ENCODE assay signal across 8 cellular contexts in genomic region chr12:21527451-21528180, GRCh38. TPM values are rescaled to one million over a fixed set of nuclear protein-coding genes. Genes with fewer than 3 reads are reported as not detected.
A peak's percentile ranks its signal among the peaks of the same experiment; 100 is the strongest.
DNase-seq lines count a peak whose midpoint lies in the region; ATAC-seq lines count a peak whose summit lies in the region.

No MANE protein-coding gene starts in this region.

- no peaks in the 10 kb centered on the region for H3K36me3 Mint-ChIP-seq in activated CD4-positive, alpha-beta memory T cell treated with anti-CD3 and anti-CD28 coated beads for 36 hours
- H3K36me3 Mint-ChIP-seq in effector memory CD8-positive, alpha-beta T cell (ENCODE audit: insufficient read depth): no peaks in the 10 kb centered on the region

- H3K9me3 Mint-ChIP-seq in activated CD4-positive, alpha-beta memory T cell treated with anti-CD3 and anti-CD28 coated beads for 36 hours: peaks cover 4% of the 10 kb centered on the region
- H3K9me3 Mint-ChIP-seq in effector memory CD8-positive, alpha-beta T cell: no peaks in the 10 kb centered on the region

- POLR2A ChIA-PET in activated CD4-positive, alpha-beta memory T cell treated with anti-CD3 and anti-CD28 coated beads for 36 hours (lab: Charles Lee): interaction anchor here (0.7 to 1.9 kb wide), 5 partner anchors 9 to 149 kb away, joined by 3 to 6 read pairs (median 3); partner anchors contain the start of gene LDHB

- peaks cover 6% of the 10 kb centered on the region for H3K4me1 Mint-ChIP-seq in activated CD4-positive, alpha-beta memory T cell treated with anti-CD3 and anti-CD28 coated beads for 36 hours (ENCODE audit: low read depth)
- H3K4me1 Mint-ChIP-seq in effector memory CD8-positive, alpha-beta T cell (ENCODE audit: low read depth in 2 of 2): peaks cover 0 to 2% of the 10 kb centered on the region in 2 donors

- DNase-seq in SIG-M5 treated with dmso at 0.1 percent for 504 hours (lab: John Stamatoyannopoulos, UW; ENCODE audit: unreplicated experiment) (peak; percentile 21), SIG-M5 (lab: John Stamatoyannopoulos, UW) (no peak), NCI-H2171 treated with DMSO at 0.1 percent for 48 hours (lab: John Stamatoyannopoulos, UW) (peak; percentile 97), lung microvascular endothelial cell (ENCODE audit: low read depth in 2 of 2) (peak; percentile 36 to 59)
- DNase-seq in activated CD4-positive, alpha-beta memory T cell treated with anti-CD3 and anti-CD28 coated beads for 36 hours: peak; percentile 78
- peak; percentile 33 to 55 (median 48) for DNase-seq in effector memory CD8-positive, alpha-beta T cell
- peak; percentile 28 for DNase-seq in stimulated activated CD8-positive, alpha-beta memory T cell treated with anti-CD3 and anti-CD28 coated beads, Interleukin-12 subunit alpha, Interleukin-12 subunit beta, amount 100 ng/mL, for 1 hour (ENCODE audit: low read depth)

- peaks cover 27% of the 10 kb centered on the region for H3K27me3 Mint-ChIP-seq in activated CD4-positive, alpha-beta memory T cell treated with anti-CD3 and anti-CD28 coated beads for 36 hours
- H3K27me3 Mint-ChIP-seq in effector memory CD8-positive, alpha-beta T cell: peaks cover 41 to 43% of the 10 kb centered on the region in 2 donors

- peak; percentile 97 for ATAC-seq in HG03060 (IDR thresholded peaks at IDR 0.05; ENCODE audit: low read depth, unreplicated experiment)
- ATAC-seq in effector memory CD8-positive, alpha-beta T cell (replicated peaks): peak; percentile 96

- H3K4me3 Mint-ChIP-seq in activated CD4-positive, alpha-beta memory T cell treated with anti-CD3 and anti-CD28 coated beads for 36 hours: peak overlapping the region; percentile 73
- H3K4me3 Mint-ChIP-seq in effector memory CD8-positive, alpha-beta T cell: peak overlapping the region; percentile 67 to 70

- no peak overlapping the region for H3K27ac Mint-ChIP-seq in activated CD4-positive, alpha-beta memory T cell treated with anti-CD3 and anti-CD28 coated beads for 36 hours
- no peak overlapping the region for H3K27ac Mint-ChIP-seq in effector memory CD8-positive, alpha-beta T cell

- intact Hi-C loops in activated CD4-positive, alpha-beta memory T cell treated with anti-CD3 and anti-CD28 coated beads for 36 hours (cut with micrococcal nuclease): loop anchor here (1.0 to 2.0 kb wide), 3 partner anchors 13 to 26 kb away; partner anchors contain the start of genes GOLT1B and RECQL

- CTCF ChIA-PET in activated CD4-positive, alpha-beta memory T cell treated with anti-CD3 and anti-CD28 coated beads for 36 hours (lab: Charles Lee): interaction anchor here (0.8 to 1.8 kb wide), 5 partner anchors 9 to 279 kb away, joined by 3 to 6 read pairs (median 3); no protein-coding TSS in a partner anchor

RNA-seq across cellular contexts. Expression of gene SPX, which starts 1.5 kb away (rescaled TPM):
- under 1 TPM; 0.36 to 0.94 TPM for total RNA-seq in activated CD4-positive, alpha-beta memory T cell treated with anti-CD3 and anti-CD28 coated beads for 36 hours
- total RNA-seq in lung microvascular endothelial cell: not detected in 2 replicates

RNA-seq across cellular contexts. Expression of gene GOLT1B, which starts 26.0 kb away (rescaled TPM):
- 10 to 100 TPM; 43.6 to 45.2 TPM for total RNA-seq in activated CD4-positive, alpha-beta memory T cell treated with anti-CD3 and anti-CD28 coated beads for 36 hours
- 15.0 and 18.1 TPM in 2 replicates for total RNA-seq in lung microvascular endothelial cell

RNA-seq across cellular contexts. Expression of gene RECQL, which starts 26.2 kb away (rescaled TPM):
- 100 to 1,000 TPM; 112 to 114 TPM for total RNA-seq in activated CD4-positive, alpha-beta memory T cell treated with anti-CD3 and anti-CD28 coated beads for 36 hours
- 65.4 and 75.4 TPM in 2 replicates for total RNA-seq in lung microvascular endothelial cell
